Comparison of ENCODE assay signal across 1 cellular context in genomic region chr2:219293736-219294201, GRCh38.
TF ChIP-seq lines count a peak whose summit lies in the region.

No MANE protein-coding gene starts in this region.

TF ChIP-seq in A549, 52 proteins besides CTCF, POLR2A, EP300 and RAD21:
- TF ChIP-seq POLR2AphosphoS2 (conservative IDR thresholded peaks at IDR 0.05; ENCODE audit: low read length) (no peak), TP53 (CRISPR knock-in tag; IDR thresholded peaks at IDR 0.05) (no peak), HDAC2 (IDR thresholded peaks at IDR 0.05) (no peak), FOSB (CRISPR knock-in tag; IDR thresholded peaks at IDR 0.05) (no peak)
TF ChIP-seq in A549: peak in this region for 0.
